ENCODE assay signal across 8 cellular contexts in the genomic region with DNA sequence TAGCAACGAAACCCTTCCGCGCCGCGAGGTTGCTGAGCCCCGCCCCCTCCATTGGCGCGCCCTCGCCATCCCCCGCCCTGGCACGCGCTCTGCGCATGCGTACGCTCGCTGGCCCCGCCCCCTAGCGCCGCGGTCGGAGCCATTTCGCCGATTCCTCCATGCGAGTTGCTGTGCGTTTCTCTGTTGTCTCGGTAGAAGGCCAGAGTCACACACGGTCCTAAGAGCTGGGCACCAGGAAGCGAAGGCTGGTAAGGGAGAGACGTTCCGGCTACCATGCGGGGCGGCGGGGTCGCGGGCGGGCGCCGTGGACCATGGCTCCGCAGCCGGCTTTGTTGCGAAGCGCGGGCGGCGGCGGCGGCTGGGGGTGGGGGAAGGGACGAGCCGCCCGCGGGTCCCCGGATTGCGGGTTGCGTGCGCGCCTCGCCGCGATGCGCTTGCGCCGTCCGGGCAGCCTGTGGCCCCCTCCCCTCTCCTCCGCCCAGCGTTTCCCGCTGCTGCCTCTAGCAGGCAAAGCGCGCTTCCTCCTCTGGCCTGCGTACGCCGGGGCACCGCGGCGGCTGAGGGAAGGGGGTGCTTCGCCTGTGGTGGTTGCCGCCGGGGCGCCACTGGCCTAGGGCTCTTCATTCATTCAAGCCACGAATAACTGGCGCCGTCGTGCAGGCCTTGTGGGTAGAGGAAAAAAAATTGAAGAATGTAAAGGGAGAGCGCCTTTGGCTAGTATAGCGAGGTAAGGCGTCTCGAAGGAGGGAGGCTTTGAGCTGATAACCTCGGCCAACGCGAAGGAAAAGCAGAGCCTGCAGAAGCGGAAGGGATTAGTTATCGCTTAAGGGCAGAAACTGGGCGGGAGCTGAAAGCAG. TPM values are rescaled to one million over a fixed set of nuclear protein-coding genes. Genes with fewer than 3 reads are reported as not detected.
DNase-seq lines count a peak whose midpoint lies in the region; ATAC-seq and TF ChIP-seq lines count a peak whose summit lies in the region.

A gene (plus strand): TSS at position 139 of the 857 bp plus-strand sequence. CDS start 3,220 bp downstream, outside the sequence.

- no peaks in the 10 kb centered on the region for H3K9me3 ChIP-seq in CD4-positive, CD25-positive, alpha-beta regulatory T cell (ENCODE audit: control insufficient read depth in 2 of 2, low read length in 2 of 2)

- peak in 1 of 2 donors; percentile 71 for TF ChIP-seq POLR2A in lower leg skin (IDR thresholded peaks at IDR 0.05)

- peak within 1 kb of the TSS; percentile 93 for H3K27ac ChIP-seq in CD4-positive, CD25-positive, alpha-beta regulatory T cell (ENCODE audit: insufficient read depth, low read length, poor library complexity, severe bottlenecking)
- H3K27ac ChIP-seq in dorsolateral prefrontal cortex = peak within 1 kb of the TSS; percentile 75 to 98 (median 93)

- peaks cover 10% of the 10 kb centered on the region for H3K36me3 Mint-ChIP-seq in CD4-positive, CD25-positive, alpha-beta regulatory T cell
- H3K36me3 Mint-ChIP-seq in activated CD4-positive, alpha-beta memory T cell treated with anti-CD3 and anti-CD28 coated beads for 36 hours = peaks cover 38% of the 10 kb centered on the region

- peak within 1 kb of the TSS; percentile 96 for H3K4me3 ChIP-seq in CD4-positive, CD25-positive, alpha-beta regulatory T cell (ENCODE audit: low read depth, low read length)
- H3K4me3 ChIP-seq in dorsolateral prefrontal cortex (peak within 1 kb of the TSS; percentile 55 to 98 (median 87)), lower leg skin (ENCODE audit: low read depth, poor library complexity, severe bottlenecking) (peak within 1 kb of the TSS; percentile 91)

- ATAC-seq in CD4-positive, CD25-positive, alpha-beta regulatory T cell (ENCODE audit: low read depth in 2 of 2) = peak; percentile 87 to 88
- ATAC-seq in GM19438 (IDR thresholded peaks at IDR 0.05; ENCODE audit: low read depth, unreplicated experiment) = peak; percentile 78
- ATAC-seq in HG03575 (IDR thresholded peaks at IDR 0.05; ENCODE audit: extremely low read depth, insufficient number of reproducible peaks, low FRiP score, unreplicated experiment) = peak; percentile 31

- peak; percentile 91 to 97 (median 94) for DNase-seq in CD4-positive, CD25-positive, alpha-beta regulatory T cell
- DNase-seq in NCI-H82 (lab: John Stamatoyannopoulos, UW) = peak; percentile 94
- DNase-seq in activated CD4-positive, alpha-beta memory T cell treated with anti-CD3 and anti-CD28 coated beads for 36 hours = peak; percentile 96
- peak; percentile 76 to 97 (median 92) for DNase-seq in dorsolateral prefrontal cortex
- peak; percentile 90 to 99 for DNase-seq in lower leg skin (ENCODE audit: low spot score in 2 of 2)
- peak; percentile 91 to 96 for DNase-seq in stimulated activated CD4-positive, alpha-beta T cell treated with anti-CD3 and anti-CD28 coated beads, Interleukin-4, amount 100 ng/mL, for 48 hours (ENCODE audit: low read depth in 2 of 2)

- H3K4me3 Mint-ChIP-seq in CD4-positive, CD25-positive, alpha-beta regulatory T cell = peak within 1 kb of the TSS; percentile 95 to 99 (median 98)
- peak within 1 kb of the TSS; percentile 98 for H3K4me3 Mint-ChIP-seq in activated CD4-positive, alpha-beta memory T cell treated with anti-CD3 and anti-CD28 coated beads for 36 hours

- no peaks in the 10 kb centered on the region for H3K9me3 Mint-ChIP-seq in CD4-positive, CD25-positive, alpha-beta regulatory T cell
- H3K9me3 Mint-ChIP-seq in activated CD4-positive, alpha-beta memory T cell treated with anti-CD3 and anti-CD28 coated beads for 36 hours = no peaks in the 10 kb centered on the region

- peaks cover 34 to 53% (median 41%) of the 10 kb centered on the region in 4 donors for H3K4me1 Mint-ChIP-seq in CD4-positive, CD25-positive, alpha-beta regulatory T cell
- H3K4me1 Mint-ChIP-seq in activated CD4-positive, alpha-beta memory T cell treated with anti-CD3 and anti-CD28 coated beads for 36 hours (ENCODE audit: low read depth) = peaks cover 38% of the 10 kb centered on the region

- WGBS in lower leg skin, 2 donors = 0 to 1% methylated on average over 24 to 69 of the region's 92 CpGs

- peaks cover 54% of the 10 kb centered on the region for H3K4me1 ChIP-seq in CD4-positive, CD25-positive, alpha-beta regulatory T cell (ENCODE audit: control insufficient read depth, insufficient read depth, low read length, poor library complexity, severe bottlenecking)

- peak within 1 kb of the TSS; percentile 98 to 100 (median 98) for H3K27ac Mint-ChIP-seq in CD4-positive, CD25-positive, alpha-beta regulatory T cell
- peak within 1 kb of the TSS; percentile 97 for H3K27ac Mint-ChIP-seq in activated CD4-positive, alpha-beta memory T cell treated with anti-CD3 and anti-CD28 coated beads for 36 hours

- intact Hi-C loops in activated CD4-positive, alpha-beta memory T cell treated with anti-CD3 and anti-CD28 coated beads for 36 hours (cut with micrococcal nuclease) = loop anchor here (1.0 to 5.0 kb wide), 6 partner anchors 38 to 810 kb away; a partner anchor contains a TSS
- intact Hi-C loops in dorsolateral prefrontal cortex (cut with DNase I) (loop anchor here (1.0 to 5.0 kb wide), 2 partner anchors 47 to 50 kb away; a partner anchor contains a TSS), lower leg skin (cut with DNase I; ENCODE audit: low total_unique reads) (no loop called here)

- H3K27me3 Mint-ChIP-seq in CD4-positive, CD25-positive, alpha-beta regulatory T cell = no peaks in the 10 kb centered on the region
- no peaks in the 10 kb centered on the region for H3K27me3 Mint-ChIP-seq in activated CD4-positive, alpha-beta memory T cell treated with anti-CD3 and anti-CD28 coated beads for 36 hours

- POLR2A ChIA-PET in activated CD4-positive, alpha-beta memory T cell treated with anti-CD3 and anti-CD28 coated beads for 36 hours (lab: Charles Lee) = interaction anchor here (1.0 to 3.1 kb wide), 7 partner anchors 17 to 1915 kb away, joined by 3 to 11 read pairs (median 3); a partner anchor contains a TSS

- TF ChIP-seq CTCF in dorsolateral prefrontal cortex (IDR thresholded peaks at IDR 0.05 in 54 of 56, conservative IDR thresholded peaks at IDR 0.05 in 2 of 56; ENCODE audit: low read depth in 1 of 56, partially characterized antibody in 56 of 56) (peak in 44 of 56 donors; percentile 8 to 60 (median 40)), lower leg skin (IDR thresholded peaks at IDR 0.05) (no peak)

- peaks cover 18% of the 10 kb centered on the region for H3K36me3 ChIP-seq in CD4-positive, CD25-positive, alpha-beta regulatory T cell (ENCODE audit: control insufficient read depth, insufficient read depth, low read length)

- no peaks in the 10 kb centered on the region for H3K27me3 ChIP-seq in CD4-positive, CD25-positive, alpha-beta regulatory T cell (ENCODE audit: control insufficient read depth, insufficient read depth, low read length)
- H3K27me3 ChIP-seq in dorsolateral prefrontal cortex = no peaks in the 10 kb centered on the region

- CTCF ChIA-PET in activated CD4-positive, alpha-beta memory T cell treated with anti-CD3 and anti-CD28 coated beads for 36 hours (lab: Charles Lee) = interaction anchor here (0.7 to 2.1 kb wide), 3 partner anchors 10 to 754 kb away, joined by 3 to 5 read pairs (median 4); a partner anchor contains a TSS

RNA-seq across cellular contexts. Expression of the gene that starts here (rescaled TPM):
- 292 TPM for total RNA-seq in CD4-positive, CD25-positive, alpha-beta regulatory T cell
- polyA plus RNA-seq in CD4-positive, CD25-positive, alpha-beta regulatory T cell = 100 to 1,000 TPM in 1 of 4 donors, 10 to 100 TPM in 3; 76.0 to 124 (median 83.4) TPM
- total RNA-seq in activated CD4-positive, alpha-beta memory T cell treated with anti-CD3 and anti-CD28 coated beads for 36 hours = 100 to 1,000 TPM; 212 to 215 TPM
- total RNA-seq in dorsolateral prefrontal cortex (100 to 1,000 TPM in 102 of 120 experiments, 10 to 100 TPM in 18; 81.5 to 144 (median 114) TPM), lower leg skin (100 to 1,000 TPM in 2 of 4 donors, 10 to 100 TPM in 2; 49.6 to 105 (median 87.5) TPM)

Comparison
In these comparisons a context has a peak if more than half of its experiments do, and no peak if none do; other contexts are left out.
1. Peak in every context shown above with its lines: DNase-seq, ATAC-seq, H3K4me3 ChIP-seq and H3K27ac ChIP-seq.
2. ATAC-seq: peak in every context shown above with its lines; median percentile 88 in CD4-positive, CD25-positive, alpha-beta regulatory T cell; 78 in GM19438; 31 in HG03575.
3. CTCF ChIP-seq: peak in dorsolateral prefrontal cortex (44 of 56); none in lower leg skin (0 of 3).